In the genomic region with DNA sequence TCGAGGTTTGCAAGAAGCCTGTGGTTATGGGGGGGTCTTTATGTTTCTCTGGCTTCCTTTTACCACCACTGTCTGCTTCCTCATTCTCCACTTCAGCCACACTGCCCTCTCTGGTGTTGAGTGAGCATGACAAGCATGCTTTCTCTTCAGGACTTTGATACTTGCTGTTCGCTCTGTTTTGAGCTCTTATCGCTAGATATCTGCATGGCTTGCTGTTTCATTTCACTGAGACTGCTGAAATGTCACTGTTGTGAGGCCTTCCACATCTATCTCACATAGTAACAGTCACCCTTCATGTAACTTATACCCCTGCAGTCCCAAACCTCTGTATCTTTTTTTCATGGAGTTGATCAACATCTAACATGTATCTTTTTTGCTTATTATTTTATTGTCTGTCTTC, we compare ENCODE assay signal across 8 cellular contexts. TPM values are rescaled to one million over a fixed set of nuclear protein-coding genes. Genes with fewer than 3 reads are reported as not detected.
DNase-seq lines count a peak whose midpoint lies in the region; ATAC-seq and TF ChIP-seq lines count a peak whose summit lies in the region.

No MANE protein-coding gene starts in this region.

- peaks cover 8% of the 10 kb centered on the region for H3K4me1 Mint-ChIP-seq in activated CD4-positive, alpha-beta T cell treated with anti-CD3 and anti-CD28 coated beads for 36 hours
- H3K4me1 Mint-ChIP-seq in neural progenitor cell, result no peaks in the 10 kb centered on the region

- peaks cover 3% of the 10 kb centered on the region for H3K9me3 Mint-ChIP-seq in activated CD4-positive, alpha-beta T cell treated with anti-CD3 and anti-CD28 coated beads for 36 hours (ENCODE audit: low read depth)
- peaks cover 22% of the 10 kb centered on the region for H3K9me3 Mint-ChIP-seq in neural progenitor cell

- no peak overlapping the region for H3K4me2 ChIP-seq in neural progenitor cell

- no peaks in the 10 kb centered on the region for H4K20me1 ChIP-seq in neural progenitor cell (ENCODE audit: low read depth)

- peaks cover 5% of the 10 kb centered on the region for H3K36me3 ChIP-seq in neural progenitor cell

- H3K27me3 ChIP-seq in neural progenitor cell, result no peaks in the 10 kb centered on the region

- CTCF ChIA-PET in HEK293T (lab: Yijun Ruan, JAX), result interaction anchor here (0.5 to 1.5 kb wide), 14 partner anchors 8 to 343 kb away, joined by 3 to 6 read pairs (median 4); a partner anchor contains a TSS
- CTCF ChIA-PET in activated CD4-positive, alpha-beta T cell treated with anti-CD3 and anti-CD28 coated beads for 36 hours (lab: Charles Lee), result interaction anchor here (0.6 to 1.8 kb wide), 13 partner anchors 11 to 1432 kb away, joined by 3 to 20 read pairs (median 4); no protein-coding TSS in a partner anchor

- no peak overlapping the region for H2AFZ ChIP-seq in neural progenitor cell (replicated peaks)

- H3K36me3 Mint-ChIP-seq in activated CD4-positive, alpha-beta T cell treated with anti-CD3 and anti-CD28 coated beads for 36 hours (ENCODE audit: low read depth), result peaks cover 23% of the 10 kb centered on the region
- peaks cover 40% of the 10 kb centered on the region for H3K36me3 Mint-ChIP-seq in neural progenitor cell

- H3K27ac Mint-ChIP-seq in activated CD4-positive, alpha-beta T cell treated with anti-CD3 and anti-CD28 coated beads for 36 hours, result no peak overlapping the region
- no peak overlapping the region for H3K27ac Mint-ChIP-seq in neural progenitor cell

- POLR2A ChIA-PET in HEK293T (lab: Yijun Ruan, JAX), result no interaction called here
- POLR2A ChIA-PET in activated CD4-positive, alpha-beta T cell treated with anti-CD3 and anti-CD28 coated beads for 36 hours (lab: Charles Lee), result no interaction called here

- DNase-seq in A172 (ENCODE audit: low spot score) (peak; percentile 1), GM03348 (ENCODE audit: low spot score) (peak; percentile 33), HEK293T (ENCODE audit: extremely low spot score) (peak; percentile 67), NAMALWA (ENCODE audit: low spot score) (peak; percentile 77), fibroblast of mammary gland (ENCODE audit: low read depth) (peak; percentile 31), neural progenitor cell (ENCODE audit: low spot score) (peak; percentile 62)
- peak; percentile 61 for DNase-seq in activated CD4-positive, alpha-beta T cell treated with anti-CD3 and anti-CD28 coated beads for 36 hours
- no peak for DNase-seq in effector CD8-positive, alpha-beta T cell (lab: John Stamatoyannopoulos, UW)

- intact Hi-C loops in activated CD4-positive, alpha-beta T cell treated with anti-CD3 and anti-CD28 coated beads for 36 hours (cut with DNase I, micrococcal nuclease), result loop anchor here in 1 of 2 experiments (2.0 kb wide), 1 partner anchor 193 kb away; no protein-coding TSS in a partner anchor

- no peak overlapping the region for H3K27ac ChIP-seq in neural progenitor cell

- H3K4me1 ChIP-seq in neural progenitor cell, result no peaks in the 10 kb centered on the region

- TF ChIP-seq CTCF in fibroblast of mammary gland (conservative IDR thresholded peaks at IDR 0.05; ENCODE audit: control insufficient read depth, insufficient read depth, low read depth, low read length) (peak; percentile 64), neural progenitor cell (IDR thresholded peaks at IDR 0.05) (peak; percentile 72)

- no peak overlapping the region for H3K9ac ChIP-seq in neural progenitor cell

- H3K27me3 Mint-ChIP-seq in activated CD4-positive, alpha-beta T cell treated with anti-CD3 and anti-CD28 coated beads for 36 hours, result no peaks in the 10 kb centered on the region
- no peaks in the 10 kb centered on the region for H3K27me3 Mint-ChIP-seq in neural progenitor cell (ENCODE audit: insufficient read depth, low read depth)

- ATAC-seq in activated CD4-positive, alpha-beta T cell treated with anti-CD3 and anti-CD28 coated beads for 36 hours, result peak; percentile 89

- peaks cover 8% of the 10 kb centered on the region for H3F3A ChIP-seq in neural progenitor cell (ENCODE audit: low read depth)

- no peak overlapping the region for H3K4me3 Mint-ChIP-seq in activated CD4-positive, alpha-beta T cell treated with anti-CD3 and anti-CD28 coated beads for 36 hours
- H3K4me3 Mint-ChIP-seq in neural progenitor cell, result no peak overlapping the region

- H3K4me3 ChIP-seq in fibroblast of mammary gland (ENCODE audit: control insufficient read depth, low read depth, low read length) (no peak overlapping the region), neural progenitor cell (no peak overlapping the region)

- no peaks in the 10 kb centered on the region for H3K79me2 ChIP-seq in neural progenitor cell (ENCODE audit: low read depth)

- no peaks in the 10 kb centered on the region for H3K9me3 ChIP-seq in neural progenitor cell (ENCODE audit: low read depth)

TF ChIP-seq in HEK293T, 16 proteins besides CTCF, POLR2A, EP300 and RAD21:
- TF ChIP-seq, protein P1, sequence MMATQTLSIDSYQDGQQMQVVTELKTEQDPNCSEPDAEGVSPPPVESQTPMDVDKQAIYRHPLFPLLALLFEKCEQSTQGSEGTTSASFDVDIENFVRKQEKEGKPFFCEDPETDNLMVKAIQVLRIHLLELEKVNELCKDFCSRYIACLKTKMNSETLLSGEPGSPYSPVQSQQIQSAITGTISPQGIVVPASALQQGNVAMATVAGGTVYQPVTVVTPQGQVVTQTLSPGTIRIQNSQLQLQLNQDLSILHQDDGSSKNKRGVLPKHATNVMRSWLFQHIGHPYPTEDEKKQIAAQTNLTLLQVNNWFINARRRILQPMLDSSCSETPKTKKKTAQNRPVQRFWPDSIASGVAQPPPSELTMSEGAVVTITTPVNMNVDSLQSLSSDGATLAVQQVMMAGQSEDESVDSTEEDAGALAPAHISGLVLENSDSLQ (IDR thresholded peaks at IDR 0.05), result no peak
- TF ChIP-seq CTBP1 (IDR thresholded peaks at IDR 0.05; ENCODE audit: borderline replicate concordance) (no peak), ELF4 (IDR thresholded peaks at IDR 0.05) (no peak), HDGF (IDR thresholded peaks at IDR 0.05; ENCODE audit: borderline replicate concordance) (no peak), SP1 (IDR thresholded peaks at IDR 0.05) (no peak), ARNT (IDR thresholded peaks at IDR 0.05) (no peak), FOXM1 (IDR thresholded peaks at IDR 0.05; ENCODE audit: borderline replicate concordance) (no peak), TARDBP (IDR thresholded peaks at IDR 0.05) (no peak), LEF1 (IDR thresholded peaks at IDR 0.05; ENCODE audit: borderline replicate concordance) (no peak), NFRKB (IDR thresholded peaks at IDR 0.05) (no peak), FOXA1 (IDR thresholded peaks at IDR 0.05) (no peak)

RNA-seq across cellular contexts. Expression of a gene that starts 59.8 kb away (rescaled TPM):
- 18.7 and 173 TPM in 2 replicates for total RNA-seq in A172 (2014; rRNA removed; shearing (Covaris generic))
- 10 to 100 TPM; 25.5 to 26.0 TPM for total RNA-seq in activated CD4-positive, alpha-beta T cell treated with anti-CD3 and anti-CD28 coated beads for 36 hours
- total RNA-seq in neural progenitor cell (ENCODE audit: low replicate concordance), result 35.2 and 46.4 TPM in 2 replicates
